In genomic region chr4:121326580-121326979, GRCh38 we compare ENCODE assay signal across 41 cellular contexts. TPM values are rescaled to one million over a fixed set of nuclear protein-coding genes. Genes with fewer than 3 reads are reported as not detected.
"Had no signal": no experiment of that assay in that cellular context is flagged by ENCODE, and none has a peak within 500 bp of the region (broad histone marks: within the 10 kb centered on the region; RNA-seq: fewer than 3 reads in every experiment).

No MANE protein-coding gene starts in this region.

- H3K36me3 Mint-ChIP-seq: activated CD4-positive, alpha-beta memory T cell treated with anti-CD3 and anti-CD28 coated beads for 36 hours; activated naive CD8-positive, alpha-beta T cell treated with anti-CD3 and anti-CD28 coated beads, Interleukin-2, amount 10 ng/mL, durations not matched to agents 7 days and 5 days; brain had no signal

- H3K4me1 ChIP-seq: ascending aorta, colonic mucosa, gastroesophageal sphincter, pancreas, prostate gland had no signal

- FAIRE-seq: islet of Langerhans, pancreas, urothelium cell line had no signal

- H3K27me3 ChIP-seq: ascending aorta, cardiac muscle cell, colonic mucosa, gastroesophageal sphincter, heart left ventricle, pancreas had no signal

- H3K36me3 ChIP-seq: ascending aorta, cardiac muscle cell, colonic mucosa, gastroesophageal sphincter, heart left ventricle, left ventricle myocardium inferior, pancreas, prostate gland, thoracic aorta, WERI-Rb-1 had no signal

- H3K27ac ChIP-seq: ascending aorta, cardiac muscle cell, colonic mucosa, dorsolateral prefrontal cortex, gastroesophageal sphincter, heart left ventricle, left ventricle myocardium inferior, pancreas, prostate gland, skin epidermis, thoracic aorta, WERI-Rb-1 had no signal

- H3K27ac Mint-ChIP-seq: activated CD4-positive, alpha-beta memory T cell treated with anti-CD3 and anti-CD28 coated beads for 36 hours; activated CD4-positive, alpha-beta T cell treated with anti-CD3 and anti-CD28 coated beads, Interleukin-2, amount 10 ng/mL, durations not matched to agents 24 days and 14 days; activated naive CD4-positive, alpha-beta T cell treated with anti-CD3 and anti-CD28 coated beads for 36 hours; activated naive CD8-positive, alpha-beta T cell treated with anti-CD3 and anti-CD28 coated beads, Interleukin-2, amount 10 ng/mL, durations not matched to agents 7 days and 5 days; activated T-helper 1 cell treated with anti-CD3 and anti-CD28 coated beads, Interleukin-12 subunit alpha, Interleukin-12 subunit beta, Interleukin-2, Interleukin-4 antibody, amounts not matched to agents 30 ng/mL and 10 ng/mL and 1 ng/mL, durations not matched to agents 14 hours and 24 hours and 36 hours; nephron progenitor cell; stimulated activated naive CD8-positive, alpha-beta T cell treated with anti-CD3 and anti-CD28 coated beads, Interleukin-15, Interleukin-2, amounts not matched to agents 100 ng/mL and 50 ng/mL, for 24 hours had no signal

- H3K9me3 Mint-ChIP-seq: activated CD4-positive, alpha-beta memory T cell treated with anti-CD3 and anti-CD28 coated beads for 36 hours; activated CD4-positive, alpha-beta T cell treated with anti-CD3 and anti-CD28 coated beads, Interleukin-2, amount 10 ng/mL, durations not matched to agents 24 days and 14 days; activated naive CD4-positive, alpha-beta T cell treated with anti-CD3 and anti-CD28 coated beads for 36 hours; activated naive CD8-positive, alpha-beta T cell treated with anti-CD3 and anti-CD28 coated beads, Interleukin-2, amount 10 ng/mL, durations not matched to agents 7 days and 5 days; activated T-helper 1 cell treated with anti-CD3 and anti-CD28 coated beads, Interleukin-12 subunit alpha, Interleukin-12 subunit beta, Interleukin-2, Interleukin-4 antibody, amounts not matched to agents 30 ng/mL and 10 ng/mL and 1 ng/mL, durations not matched to agents 14 hours and 24 hours and 36 hours; brain; nephron progenitor cell; stimulated activated naive CD8-positive, alpha-beta T cell treated with anti-CD3 and anti-CD28 coated beads, Interleukin-15, Interleukin-2, amounts not matched to agents 100 ng/mL and 50 ng/mL, for 24 hours had no signal

- H3K27me3 Mint-ChIP-seq: brain had no signal

- H3K4me3 Mint-ChIP-seq: activated CD4-positive, alpha-beta memory T cell treated with anti-CD3 and anti-CD28 coated beads for 36 hours; activated CD4-positive, alpha-beta T cell treated with anti-CD3 and anti-CD28 coated beads, Interleukin-2, amount 10 ng/mL, durations not matched to agents 24 days and 14 days; activated naive CD4-positive, alpha-beta T cell treated with anti-CD3 and anti-CD28 coated beads for 36 hours; activated naive CD8-positive, alpha-beta T cell treated with anti-CD3 and anti-CD28 coated beads, Interleukin-2, amount 10 ng/mL, durations not matched to agents 7 days and 5 days; activated T-helper 1 cell treated with anti-CD3 and anti-CD28 coated beads, Interleukin-12 subunit alpha, Interleukin-12 subunit beta, Interleukin-2, Interleukin-4 antibody, amounts not matched to agents 30 ng/mL and 10 ng/mL and 1 ng/mL, durations not matched to agents 14 hours and 24 hours and 36 hours; brain; nephron progenitor cell; stimulated activated naive CD8-positive, alpha-beta T cell treated with anti-CD3 and anti-CD28 coated beads, Interleukin-15, Interleukin-2, amounts not matched to agents 100 ng/mL and 50 ng/mL, for 24 hours had no signal

- H3K9me3 ChIP-seq: ascending aorta, colonic mucosa, gastroesophageal sphincter, heart left ventricle, left ventricle myocardium inferior, mucosa of descending colon, pancreas, prostate gland, thoracic aorta had no signal

- ATAC-seq: gastroesophageal sphincter, heart left ventricle, mucosa of descending colon, pancreas, sciatic nerve had no signal

- H3K4me1 Mint-ChIP-seq: activated CD4-positive, alpha-beta T cell treated with anti-CD3 and anti-CD28 coated beads, Interleukin-2, amount 10 ng/mL, durations not matched to agents 24 days and 14 days; activated naive CD8-positive, alpha-beta T cell treated with anti-CD3 and anti-CD28 coated beads, Interleukin-2, amount 10 ng/mL, durations not matched to agents 7 days and 5 days had no signal

- H3K4me3 ChIP-seq: ascending aorta, cardiac muscle cell, colonic mucosa, dorsolateral prefrontal cortex, gastroesophageal sphincter, heart left ventricle, left ventricle myocardium inferior, lung, mucosa of descending colon, pancreas, prostate gland, skin epidermis, thoracic aorta had no signal

- DNase-seq: activated CD4-positive, alpha-beta memory T cell treated with anti-CD3 and anti-CD28 coated beads for 36 hours; activated CD4-positive, alpha-beta T cell treated with anti-CD3 and anti-CD28 coated beads, Interleukin-2, amount 10 ng/mL, durations not matched to agents 24 days and 14 days; activated CD4-positive, CD25-positive, alpha-beta regulatory T cell treated with anti-CD3 and anti-CD28 coated beads, Interleukin-2, amount 50 U/mL, for 72 hours; activated CD8-positive, alpha-beta memory T cell treated with anti-CD3 and anti-CD28 coated beads, Interleukin-2, amount 50 U/mL, for 4 hours; activated effector memory CD4-positive, alpha-beta T cell treated with anti-CD3 and anti-CD28 coated beads, Interleukin-2, amount 50 U/mL, for 16 hours; activated naive CD4-positive, alpha-beta T cell treated with anti-CD3 and anti-CD28 coated beads for 36 hours; activated naive CD8-positive, alpha-beta T cell treated with anti-CD3 and anti-CD28 coated beads, Interleukin-2, amount 10 ng/mL, durations not matched to agents 7 days and 5 days; activated T-cell treated with anti-CD3 and anti-CD28 coated beads, Interleukin-2, amount 50 U/mL, for 1 hour; cerebellar nuclear complex; colonic mucosa; dorsolateral prefrontal cortex; effector memory CD4-positive, alpha-beta T cell; heart left ventricle; left ventricle myocardium inferior; mesendoderm; mucosa of descending colon; nephron progenitor cell; nucleus accumbens; pancreas; retina; stimulated activated CD4-positive, alpha-beta T cell treated with anti-CD3 and anti-CD28 coated beads, Interleukin-12 subunit alpha, Interleukin-12 subunit beta, amount 100 ng/mL, for 4 hours; stimulated activated CD4-positive, alpha-beta T cell treated with anti-CD3 and anti-CD28 coated beads, Interleukin-4, amount 100 ng/mL, for 1 hour; T1000; trophoblast cell; WERI-Rb-1 had no signal

RNA-seq across cellular contexts. Expression of gene QRFPR, which starts 54.2 kb away (rescaled TPM):
- total RNA-seq: activated CD4-positive, alpha-beta memory T cell treated with anti-CD3 and anti-CD28 coated beads for 36 hours; activated CD4-positive, alpha-beta T cell treated with anti-CD3 and anti-CD28 coated beads, Interleukin-2, amount 10 ng/mL, durations not matched to agents 24 days and 14 days; activated CD8-positive, alpha-beta memory T cell treated with anti-CD3 and anti-CD28 coated beads for 36 hours; activated naive CD4-positive, alpha-beta T cell treated with anti-CD3 and anti-CD28 coated beads for 36 hours; activated naive CD8-positive, alpha-beta T cell treated with anti-CD3 and anti-CD28 coated beads, Interleukin-2, amount 10 ng/mL, durations not matched to agents 7 days and 5 days; activated T-helper 1 cell treated with anti-CD3 and anti-CD28 coated beads, Interleukin-12 subunit alpha, Interleukin-12 subunit beta, Interleukin-2, Interleukin-4 antibody, amounts not matched to agents 30 ng/mL and 10 ng/mL and 1 ng/mL, durations not matched to agents 14 hours and 24 hours and 36 hours; colonic mucosa; fibroblast of lung; fibroblast of villous mesenchyme; mucosa of descending colon; pancreas; sciatic nerve; thoracic aorta had no signal
- polyA plus RNA-seq: fibroblast of lung, pancreas had no signal
